ENCODE assay signal across 8 cellular contexts in genomic region chr1:85581138-85581801, GRCh38. TPM values are rescaled to one million over a fixed set of nuclear protein-coding genes. Genes with fewer than 3 reads are reported as not detected.
DNase-seq lines count a peak whose midpoint lies in the region; ATAC-seq and TF ChIP-seq lines count a peak whose summit lies in the region.

No MANE protein-coding gene starts in this region.

- in situ Hi-C loops in SK-MEL-5 (cut with HindIII; ENCODE audit: low pct_unique_long_range_greater_than_20kb, low sequenced_read_pairs) = no loop called here

- ATAC-seq in left lung = peak; percentile 67

- H3K4me3 ChIP-seq in colonic mucosa = peak overlapping the region; percentile 69
- peak overlapping the region; percentile 56 to 73 for H3K4me3 ChIP-seq in left lung

- DNase-seq in NCI-H524 (lab: John Stamatoyannopoulos, UW) = peak; percentile 3 to 46
- DNase-seq in NCI-H524 treated with DMSO at 0.1 percent for 48 hours (lab: John Stamatoyannopoulos, UW) = no peak
- peak; percentile 63 for DNase-seq in HK-2 (ENCODE audit: unreplicated experiment)
- DNase-seq in SK-MEL-5 (ENCODE audit: low read depth, low spot score) = peak; percentile 73
- DNase-seq in colonic mucosa = peak; percentile 85
- DNase-seq in left lung = peak; percentile 67 to 92
- DNase-seq in stimulated activated CD4-positive, alpha-beta T cell treated with anti-CD3 and anti-CD28 coated beads, TNF-alpha, amount 100 ng/mL, for 48 hours (ENCODE audit: low read depth in 3 of 3) = peak in 2 of 3 donors; percentile 32 to 53
- DNase-seq in HPDE6-E6E7 (ENCODE audit: extremely low spot score) = no peak

- peak; percentile 65 for TF ChIP-seq CTCF in colonic mucosa (IDR thresholded peaks at IDR 0.05)
- peak; percentile 49 to 64 for TF ChIP-seq CTCF in left lung (IDR thresholded peaks at IDR 0.05)

- H3K27me3 ChIP-seq in colonic mucosa (peaks cover 16% of the 10 kb centered on the region), left lung (peaks cover 0 to 59% of the 10 kb centered on the region in 2 donors)

- H3K36me3 ChIP-seq in colonic mucosa = no peaks in the 10 kb centered on the region
- peaks cover 0 to 9% of the 10 kb centered on the region in 2 donors for H3K36me3 ChIP-seq in left lung

- peak overlapping the region; percentile 80 for H3K27ac ChIP-seq in colonic mucosa
- peak overlapping the region; percentile 91 to 97 for H3K27ac ChIP-seq in left lung

- H3K9me3 ChIP-seq in colonic mucosa (no peaks in the 10 kb centered on the region), left lung (no peaks in the 10 kb centered on the region)

- H3K4me1 ChIP-seq in colonic mucosa (no peaks in the 10 kb centered on the region), left lung (peaks cover 8 to 64% of the 10 kb centered on the region in 2 donors)

- intact Hi-C loops in colonic mucosa (cut with DNase I) (loop anchor here (5.0 kb wide), 1 partner anchor 274 kb away; no protein-coding TSS in a partner anchor), left lung (cut with DNase I) (loop anchor here in 1 of 2 donors (10.0 kb wide), 2 partner anchors 114 to 276 kb away; no protein-coding TSS in a partner anchor)

- H3K9ac ChIP-seq in colonic mucosa (ENCODE audit: low read depth in 2 of 2, low read length in 2 of 2) = peak overlapping the region; percentile 70 to 85

RNA-seq across cellular contexts. Expression of gene CCN1, which starts 0.7 kb away (rescaled TPM):
- 0.27 and 0.29 TPM in 2 replicates for total RNA-seq in SK-MEL-5 (2014; rRNA removed; shearing (Covaris generic))
- 4.5 and 4.8 TPM in 2 replicates for polyA plus RNA-seq in SK-MEL-5 (2015; cell fraction: cytosol; rRNA removed)
- polyA plus RNA-seq in SK-MEL-5 (2015; cell fraction: nucleus; rRNA removed) = 9.1 and 10.6 TPM in 2 replicates
- total RNA-seq in colonic mucosa (10 to 100 TPM; 15.6 to 44.7 TPM), left lung (100 to 1,000 TPM; 163 to 554 TPM)

Comparison
In these comparisons a context has a peak if more than half of its experiments do, and no peak if none do; other contexts are left out.
1. DNase-seq: peak in NCI-H524 (2 of 2), HK-2 (single experiment), SK-MEL-5 (single experiment), colonic mucosa (single experiment), left lung (2 of 2) and stimulated activated CD4-positive, alpha-beta T cell treated with anti-CD3 and anti-CD28 coated beads, TNF-alpha, amount 100 ng/mL, for 48 hours (2 of 3); none in NCI-H524 treated with DMSO at 0.1 percent for 48 hours (single experiment) and HPDE6-E6E7 (single experiment).
2. RNA of gene CCN1, which starts 0.7 kb away (total RNA-seq): 163 to 554 TPM in left lung and 15.6 to 44.7 TPM in colonic mucosa; 0.27 to 0.29 TPM in SK-MEL-5; every median in the first group is over 10 times any median in the second.